Comparison of ENCODE assay signal across 17 cellular contexts in genomic region chr1:47686731-47687617, GRCh38.
A peak's percentile ranks its signal among the peaks of the same experiment; 100 is the strongest.
DNase-seq lines count a peak whose midpoint lies in the region; ATAC-seq and TF ChIP-seq lines count a peak whose summit lies in the region.
"Had no signal": no experiment of that assay in that cellular context is flagged by ENCODE, and none has a peak within 500 bp of the region (broad histone marks: within the 10 kb centered on the region; RNA-seq: fewer than 3 reads in every experiment).

No MANE protein-coding gene starts in this region.

- peaks cover 0 to 3% (median 0%) of the 10 kb centered on the region in 7 donors for H3K9me3 Mint-ChIP-seq in CD14-positive monocyte
- H3K9me3 Mint-ChIP-seq: activated CD4-positive, alpha-beta T cell treated with anti-CD3 and anti-CD28 coated beads, Interleukin-2, amount 10 ng/mL, durations not matched to agents 7 days and 5 days; activated T-helper 1 cell treated with anti-CD3 and anti-CD28 coated beads, Interleukin-12 subunit alpha, Interleukin-12 subunit beta, Interleukin-2, Interleukin-4 antibody, amounts not matched to agents 30 ng/mL and 10 ng/mL and 1 ng/mL, durations not matched to agents 14 hours and 24 hours and 36 hours; stimulated activated naive CD8-positive, alpha-beta T cell treated with anti-CD3 and anti-CD28 coated beads, Interleukin-15, Interleukin-2, amounts not matched to agents 100 ng/mL and 50 ng/mL, for 24 hours had no signal

- no peak overlapping the region for H3K4me3 ChIP-seq in HUES6 (ENCODE audit: low read depth, low read length)
- H3K4me3 ChIP-seq in colonic mucosa, result no peak overlapping the region
- no peak overlapping the region for H3K4me3 ChIP-seq in mesendoderm (ENCODE audit: low read length)
- no peak overlapping the region for H3K4me3 ChIP-seq in suprapubic skin
- H3K4me3 ChIP-seq: adrenal gland had no signal

- H3K79me2 ChIP-seq in mesendoderm (ENCODE audit: control insufficient read depth, insufficient read depth, low read length), result no peaks in the 10 kb centered on the region

- TF ChIP-seq EP300 in suprapubic skin (IDR thresholded peaks at IDR 0.05), result no peak

- H2AK5ac ChIP-seq in mesendoderm (ENCODE audit: low read length), result no peak overlapping the region

- H3K36me3 ChIP-seq in HUES6 (ENCODE audit: control insufficient read depth, insufficient read depth, low read length) (no peaks in the 10 kb centered on the region), colonic mucosa (no peaks in the 10 kb centered on the region), mesendoderm (ENCODE audit: control insufficient read depth, insufficient read depth, low read length) (no peaks in the 10 kb centered on the region), suprapubic skin (no peaks in the 10 kb centered on the region)
- H3K36me3 ChIP-seq: adrenal gland, BE2C had no signal

- no peak overlapping the region for H3K23ac ChIP-seq in mesendoderm (ENCODE audit: low read length)

- WGBS in mesendoderm (ENCODE audit: extremely low coverage, insufficient coverage, low lambda C conversion rate), result no CpG with 5 or more reads among the region's 14 CpGs
- WGBS in suprapubic skin, result 83% methylated on average over 14 of the region's 14 CpGs

- no peaks in the 10 kb centered on the region for H3K4me1 Mint-ChIP-seq in CD14-positive monocyte
- H3K4me1 Mint-ChIP-seq: activated CD4-positive, alpha-beta T cell treated with anti-CD3 and anti-CD28 coated beads, Interleukin-2, amount 10 ng/mL, durations not matched to agents 7 days and 5 days had no signal

- H3K27ac ChIP-seq in HUES6 (ENCODE audit: low read depth, low read length) (no peak overlapping the region), colonic mucosa (no peak overlapping the region), mesendoderm (ENCODE audit: low read depth, low read length) (no peak overlapping the region), suprapubic skin (no peak overlapping the region)
- H3K27ac ChIP-seq: adrenal gland had no signal

- H3K4me2 ChIP-seq in mesendoderm (ENCODE audit: low read length), result no peak overlapping the region

- no peaks in the 10 kb centered on the region for H3K79me1 ChIP-seq in mesendoderm (ENCODE audit: low read length)

- H2BK5ac ChIP-seq in mesendoderm (ENCODE audit: low read length), result peak overlapping the region; percentile 29

- H3K36me3 Mint-ChIP-seq in CD14-positive monocyte, result no peaks in the 10 kb centered on the region

- peak overlapping the region; percentile 35 for H3K9ac ChIP-seq in HUES6 (ENCODE audit: low read length)
- no peak overlapping the region for H3K9ac ChIP-seq in colonic mucosa (ENCODE audit: low read depth in 2 of 2, low read length in 2 of 2)
- no peak overlapping the region for H3K9ac ChIP-seq in mesendoderm (ENCODE audit: low read length)

- no peak overlapping the region for H4K8ac ChIP-seq in mesendoderm (ENCODE audit: low read depth, low read length)

- TF ChIP-seq CTCF in colonic mucosa (IDR thresholded peaks at IDR 0.05) (no peak), suprapubic skin (IDR thresholded peaks at IDR 0.05) (no peak), CD14-positive monocyte (IDR thresholded peaks at IDR 0.05) (no peak)

- H3K9me3 ChIP-seq in HUES6 (ENCODE audit: control insufficient read depth, insufficient read depth, low read depth, low read length) (no peaks in the 10 kb centered on the region), colonic mucosa (no peaks in the 10 kb centered on the region), suprapubic skin (no peaks in the 10 kb centered on the region)
- H3K9me3 ChIP-seq: adrenal gland, BE2C had no signal

- no peak overlapping the region for H3K4me3 Mint-ChIP-seq in CD14-positive monocyte
- H3K4me3 Mint-ChIP-seq: activated CD4-positive, alpha-beta T cell treated with anti-CD3 and anti-CD28 coated beads, Interleukin-2, amount 10 ng/mL, durations not matched to agents 7 days and 5 days; activated T-helper 1 cell treated with anti-CD3 and anti-CD28 coated beads, Interleukin-12 subunit alpha, Interleukin-12 subunit beta, Interleukin-2, Interleukin-4 antibody, amounts not matched to agents 30 ng/mL and 10 ng/mL and 1 ng/mL, durations not matched to agents 14 hours and 24 hours and 36 hours; stimulated activated naive CD8-positive, alpha-beta T cell treated with anti-CD3 and anti-CD28 coated beads, Interleukin-15, Interleukin-2, amounts not matched to agents 100 ng/mL and 50 ng/mL, for 24 hours had no signal

- TF ChIP-seq POLR2A in suprapubic skin (IDR thresholded peaks at IDR 0.05), result no peak

- H3K27me3 ChIP-seq in HUES6 (ENCODE audit: control insufficient read depth, insufficient read depth, low read length) (no peaks in the 10 kb centered on the region), colonic mucosa (no peaks in the 10 kb centered on the region), mesendoderm (ENCODE audit: insufficient read depth, low read length, poor library complexity) (no peaks in the 10 kb centered on the region), suprapubic skin (peaks cover 20% of the 10 kb centered on the region)
- H3K27me3 ChIP-seq: BE2C had no signal

- no peak overlapping the region for H3K4ac ChIP-seq in mesendoderm (ENCODE audit: low read depth, low read length)

- H2BK15ac ChIP-seq in mesendoderm (replicated peaks; ENCODE audit: low read depth), result no peak overlapping the region

- intact Hi-C loops in colonic mucosa (cut with DNase I) (no loop called here), posterior vena cava (cut with DNase I) (no loop called here), CD14-positive monocyte (cut with micrococcal nuclease) (no loop called here)

- peaks cover 5 to 19% (median 12%) of the 10 kb centered on the region in 3 donors for H3K27me3 Mint-ChIP-seq in CD14-positive monocyte (ENCODE audit: low read depth in 3 of 3)

- H3K56ac ChIP-seq in mesendoderm (ENCODE audit: low read length), result peak overlapping the region; percentile 68

- H4K5ac ChIP-seq in mesendoderm (ENCODE audit: low read length), result no peak overlapping the region

- DNase-seq in colonic mucosa, result peak; percentile 17
- DNase-seq in mesendoderm, result peak; percentile 90
- peak; percentile 47 to 59 for DNase-seq in suprapubic skin (ENCODE audit: low spot score in 2 of 2)
- no peak for DNase-seq in CD1c-positive myeloid dendritic cell (ENCODE audit: extremely low spot score)
- no peak for DNase-seq in posterior vena cava (ENCODE audit: low spot score)
- no peak for DNase-seq in CD14-positive monocyte (ENCODE audit: low spot score)
- DNase-seq: activated CD4-positive, alpha-beta T cell treated with anti-CD3 and anti-CD28 coated beads, Interleukin-2, amount 10 ng/mL, durations not matched to agents 7 days and 5 days; BE2C; DMS79 treated with DMSO at 0.1 percent for 48 hours; NCI-H187; NCI-H524; stimulated activated CD4-positive, alpha-beta T cell treated with anti-CD3 and anti-CD28 coated beads, Interleukin-12 subunit alpha, Interleukin-12 subunit beta, amount 100 ng/mL, for 4 hours had no signal

- peak overlapping the region; percentile 11 for H3K18ac ChIP-seq in mesendoderm (ENCODE audit: low read length)

- H2BK120ac ChIP-seq in mesendoderm (ENCODE audit: low read depth, low read length), result no peak overlapping the region

- ATAC-seq in GM19395 (IDR thresholded peaks at IDR 0.05; ENCODE audit: unreplicated experiment), result no peak

- H3K4me1 ChIP-seq in HUES6 (ENCODE audit: control insufficient read depth, insufficient read depth, low read length) (peaks cover 44% of the 10 kb centered on the region), colonic mucosa (no peaks in the 10 kb centered on the region), mesendoderm (ENCODE audit: control insufficient read depth, low read depth, low read length) (peaks cover 14% of the 10 kb centered on the region), suprapubic skin (peaks cover 4% of the 10 kb centered on the region)
- H3K4me1 ChIP-seq: adrenal gland, BE2C had no signal

- no peak overlapping the region for H3K27ac Mint-ChIP-seq in CD14-positive monocyte
- H3K27ac Mint-ChIP-seq: activated CD4-positive, alpha-beta T cell treated with anti-CD3 and anti-CD28 coated beads, Interleukin-2, amount 10 ng/mL, durations not matched to agents 7 days and 5 days; activated T-helper 1 cell treated with anti-CD3 and anti-CD28 coated beads, Interleukin-12 subunit alpha, Interleukin-12 subunit beta, Interleukin-2, Interleukin-4 antibody, amounts not matched to agents 30 ng/mL and 10 ng/mL and 1 ng/mL, durations not matched to agents 14 hours and 24 hours and 36 hours; stimulated activated naive CD8-positive, alpha-beta T cell treated with anti-CD3 and anti-CD28 coated beads, Interleukin-15, Interleukin-2, amounts not matched to agents 100 ng/mL and 50 ng/mL, for 24 hours had no signal

Comparison
In these comparisons a context has a peak if more than half of its experiments do, and no peak if none do; other contexts are left out.
1. DNase-seq: peak in colonic mucosa (single experiment), mesendoderm (single experiment) and suprapubic skin (2 of 2); none in CD1c-positive myeloid dendritic cell (single experiment), posterior vena cava (single experiment) and CD14-positive monocyte (single experiment).